ENCODE assay signal across 15 cellular contexts in the genomic region with DNA sequence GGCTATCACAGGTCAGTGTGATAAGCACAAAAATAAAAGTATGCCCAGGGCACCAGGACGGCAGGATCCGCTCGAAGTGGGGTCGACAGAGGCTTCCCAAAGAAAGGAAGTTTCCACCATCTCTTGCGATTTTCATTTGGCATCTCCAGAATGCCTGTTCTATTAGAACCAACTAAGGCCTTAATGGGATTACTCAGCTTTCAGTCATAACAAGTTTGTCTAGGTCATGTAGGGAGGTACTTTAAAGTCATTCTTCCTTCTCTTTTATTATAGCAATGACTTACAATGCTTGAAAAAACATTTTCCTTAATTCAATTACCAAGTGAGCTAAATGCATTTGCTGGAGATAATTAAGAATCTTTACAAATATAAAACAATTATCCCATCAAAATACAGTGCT.
DNase-seq lines count a peak whose midpoint lies in the region; FAIRE-seq and TF ChIP-seq lines count a peak whose summit lies in the region.
"Had no signal": no experiment of that assay in that cellular context is flagged by ENCODE, and none has a peak within 500 bp of the region (broad histone marks: within the 10 kb centered on the region; RNA-seq: fewer than 3 reads in every experiment).

No MANE protein-coding gene starts in this region.

- H3K9ac ChIP-seq in GM23248: no peak overlapping the region

- DNase-seq in GM23248 (peak; percentile 57), RWPE1 (ENCODE audit: low spot score) (peak; percentile 44), fibroblast of peridontal ligament (ENCODE audit: extremely low read depth) (peak; percentile 7), prostate gland (ENCODE audit: low spot score) (no peak), RCC 7860 (ENCODE audit: low spot score) (no peak), SW 1271 (lab: John Stamatoyannopoulos, UW) (no peak), 8988T (no peak), NCI-H187 (lab: John Stamatoyannopoulos, UW) (no peak)
- DNase-seq: activated CD4-positive, alpha-beta T cell treated with anti-CD3 and anti-CD28 coated beads, Interleukin-2, amount 50 U/mL, for 4 hours; stimulated activated CD4-positive, alpha-beta T cell treated with anti-CD3 and anti-CD28 coated beads, Interleukin-1b, Interleukin-23, amount 100 ng/mL, for 48 hours had no signal

- H3K4me3 ChIP-seq in GM23248 (no peak overlapping the region), prostate gland (no peak overlapping the region)
- H3K4me3 ChIP-seq: K562, Peyer's patch, sigmoid colon had no signal

- H4K20me1 ChIP-seq in GM23248 (ENCODE audit: insufficient read depth): no peaks in the 10 kb centered on the region

- TF ChIP-seq POLR2A in prostate gland (IDR thresholded peaks at IDR 0.05): no peak

- POLR2A ChIA-PET in RWPE1 (lab: Yijun Ruan, JAX; ENCODE audit: low non-redundant PET): interaction anchor here (0.6 kb wide), 1 partner anchor 1284 kb away, joined by 4 read pairs; no protein-coding TSS in a partner anchor

- H3K4me2 ChIP-seq in GM23248 (ENCODE audit: unreplicated experiment): no peak overlapping the region

- in situ Hi-C loops in GM23248 (cut with MboI): no loop called here

- no peak for FAIRE-seq in RCC 7860 (lab: Jason Lieb, UNC)
- FAIRE-seq: colon, G401.6, K562 had no signal

- H3K79me2 ChIP-seq in GM23248 (ENCODE audit: insufficient read depth): no peaks in the 10 kb centered on the region

- 36 to 38% methylated on average over 5 of the region's 5 CpGs for WGBS in GM23248 (ENCODE audit: low coverage in 1 of 2, low lambda C conversion rate in 2 of 2, missing lambda C conversion rate in 2 of 2), 2 experiments
- WGBS in prostate gland: 81% methylated on average over 5 of the region's 5 CpGs

- no peaks in the 10 kb centered on the region for H3F3A ChIP-seq in GM23248 (ENCODE audit: insufficient read depth)

- peaks cover 43% of the 10 kb centered on the region for H3K27me3 ChIP-seq in GM23248 (replicated peaks; ENCODE audit: insufficient read depth)
- H3K27me3 ChIP-seq in prostate gland (replicated peaks; ENCODE audit: insufficient read depth): no peaks in the 10 kb centered on the region
- H3K27me3 ChIP-seq: Peyer's patch had no signal

- H3K27ac ChIP-seq in GM23248 (no peak overlapping the region), RWPE1 (peak overlapping the region; percentile 83), prostate gland (peak overlapping the region; percentile 11 to 19)
- H3K27ac ChIP-seq: sigmoid colon had no signal

- TF ChIP-seq CTCF in RWPE1 (conservative IDR thresholded peaks at IDR 0.05; ENCODE audit: low read depth): no peak
- TF ChIP-seq CTCF in prostate gland (IDR thresholded peaks at IDR 0.05): no peak

- H3K9me2 ChIP-seq in GM23248 (ENCODE audit: insufficient read depth): no peaks in the 10 kb centered on the region

- no peaks in the 10 kb centered on the region for H3K36me3 ChIP-seq in GM23248 (ENCODE audit: low read depth)
- no peaks in the 10 kb centered on the region for H3K36me3 ChIP-seq in prostate gland
- H3K36me3 ChIP-seq: Peyer's patch, sigmoid colon had no signal

- CTCF ChIA-PET in RWPE1 (lab: Yijun Ruan, JAX): interaction anchor here (0.6 kb wide), 1 partner anchor 310 kb away, joined by 3 read pairs; no protein-coding TSS in a partner anchor

- intact Hi-C loops in prostate gland (cut with DNase I): loop anchor here (5.0 kb wide), 1 partner anchor 115 kb away; no protein-coding TSS in a partner anchor

- H3K9me3 ChIP-seq in GM23248 (ENCODE audit: low read depth) (no peaks in the 10 kb centered on the region), prostate gland (no peaks in the 10 kb centered on the region)
- H3K9me3 ChIP-seq: Peyer's patch, sigmoid colon had no signal

- H3K4me1 ChIP-seq in GM23248 (ENCODE audit: insufficient read depth): peaks cover 13% of the 10 kb centered on the region
- no peaks in the 10 kb centered on the region for H3K4me1 ChIP-seq in prostate gland (replicated peaks)

- H2AFZ ChIP-seq in GM23248: no peak overlapping the region

Comparison
In these comparisons a context has a peak if more than half of its experiments do, and no peak if none do; other contexts are left out.
1. DNase-seq: peak in GM23248 (single experiment), RWPE1 (single experiment) and fibroblast of peridontal ligament (single experiment); none in prostate gland (single experiment), RCC 7860 (single experiment), SW 1271 (0 of 2), 8988T (single experiment) and NCI-H187 (0 of 2).